11 cellular contexts compared by ENCODE assay signal in genomic region chr6:16135078-16135477, GRCh38. TPM values are rescaled to one million over a fixed set of nuclear protein-coding genes. Genes with fewer than 3 reads are reported as not detected.
DNase-seq lines count a peak whose midpoint lies in the region; ATAC-seq and TF ChIP-seq lines count a peak whose summit lies in the region.
"Had no signal": no experiment of that assay in that cellular context is flagged by ENCODE, and none has a peak within 500 bp of the region (broad histone marks: within the 10 kb centered on the region; RNA-seq: fewer than 3 reads in every experiment).

No MANE protein-coding gene starts in this region.

- H3K27me3 ChIP-seq in suprapubic skin (no peaks in the 10 kb centered on the region), upper lobe of right lung (no peaks in the 10 kb centered on the region)

- TF ChIP-seq CTCF in fibroblast of the aortic adventitia (IDR thresholded peaks at IDR 0.05; ENCODE audit: insufficient read depth, low read length) = no peak
- no peak for TF ChIP-seq CTCF in suprapubic skin (IDR thresholded peaks at IDR 0.05)
- no peak for TF ChIP-seq CTCF in upper lobe of right lung (IDR thresholded peaks at IDR 0.05)

- H3K4me3 Mint-ChIP-seq in activated T-cell treated with anti-CD3 and anti-CD28 coated beads, Interleukin-2, amount 50 U/mL, for 72 hours = peak overlapping the region; percentile 32 to 59
- peak overlapping the region; percentile 73 for H3K4me3 Mint-ChIP-seq in T-helper 17 cell

- DNase-seq in activated T-cell treated with anti-CD3 and anti-CD28 coated beads, Interleukin-2, amount 50 U/mL, for 72 hours = no peak
- no peak for DNase-seq in activated T-cell treated with anti-CD3 and anti-CD28 coated beads, Interleukin-2, amount 50 U/mL, for 48 hours
- DNase-seq in T-helper 17 cell = no peak
- peak; percentile 53 for DNase-seq in fibroblast of the aortic adventitia (ENCODE audit: low read depth)
- no peak for DNase-seq in suprapubic skin (ENCODE audit: low spot score in 2 of 2)
- DNase-seq in upper lobe of right lung = no peak
- DNase-seq: activated T-cell treated with anti-CD3 and anti-CD28 coated beads, Interleukin-2, amount 50 U/mL, for 1 hour; NCI-H1105 treated with DMSO at 0.1 percent for 48 hours had no signal

- intact Hi-C loops in upper lobe of right lung (cut with DNase I) = no loop called here

- H3K27ac Mint-ChIP-seq in activated T-cell treated with anti-CD3 and anti-CD28 coated beads, Interleukin-2, amount 50 U/mL, for 72 hours = peak overlapping the region; percentile 18
- peak overlapping the region; percentile 24 for H3K27ac Mint-ChIP-seq in T-helper 17 cell

- H3K9me3 ChIP-seq in T-helper 17 cell (ENCODE audit: control insufficient read depth, low read length, poor library complexity, severe bottlenecking) (no peaks in the 10 kb centered on the region), suprapubic skin (no peaks in the 10 kb centered on the region), upper lobe of right lung (no peaks in the 10 kb centered on the region)

- no peaks in the 10 kb centered on the region for H3K9me3 Mint-ChIP-seq in activated T-cell treated with anti-CD3 and anti-CD28 coated beads, Interleukin-2, amount 50 U/mL, for 72 hours

- H3K27ac ChIP-seq in suprapubic skin (peak overlapping the region; percentile 27), upper lobe of right lung (no peak overlapping the region)
- H3K27ac ChIP-seq: HL-60 had no signal

- ATAC-seq in activated T-cell treated with anti-CD3 and anti-CD28 coated beads, Interleukin-2, amount 50 U/mL, for 72 hours (replicated peaks in 1 of 2) = no peak
- ATAC-seq in T-helper 17 cell (no peak), GM19324 (IDR thresholded peaks at IDR 0.05; ENCODE audit: low FRiP score, unreplicated experiment) (no peak), HG03108 (IDR thresholded peaks at IDR 0.05; ENCODE audit: unreplicated experiment) (no peak), upper lobe of right lung (no peak)

- H3K4me3 ChIP-seq in fibroblast of the aortic adventitia (ENCODE audit: low read depth, low read length) (no peak overlapping the region), suprapubic skin (peak overlapping the region; percentile 15), upper lobe of right lung (no peak overlapping the region)

- H3K36me3 Mint-ChIP-seq in activated T-cell treated with anti-CD3 and anti-CD28 coated beads, Interleukin-2, amount 50 U/mL, for 72 hours (ENCODE audit: insufficient read depth in 2 of 2) = peaks cover 3 to 16% of the 10 kb centered on the region in 2 donors
- H3K36me3 Mint-ChIP-seq in T-helper 17 cell (ENCODE audit: low read depth) = peaks cover 5% of the 10 kb centered on the region

- H3K36me3 ChIP-seq in suprapubic skin (peaks cover 4% of the 10 kb centered on the region), upper lobe of right lung (peaks cover 5% of the 10 kb centered on the region)

- no peak for TF ChIP-seq EP300 in suprapubic skin (IDR thresholded peaks at IDR 0.05)

- H3K27me3 Mint-ChIP-seq in activated T-cell treated with anti-CD3 and anti-CD28 coated beads, Interleukin-2, amount 50 U/mL, for 72 hours (ENCODE audit: low read depth) = no peaks in the 10 kb centered on the region
- H3K27me3 Mint-ChIP-seq in T-helper 17 cell = no peaks in the 10 kb centered on the region

- no peak for TF ChIP-seq POLR2A in suprapubic skin (IDR thresholded peaks at IDR 0.05)

- peaks cover 82% of the 10 kb centered on the region for H3K4me1 Mint-ChIP-seq in activated T-cell treated with anti-CD3 and anti-CD28 coated beads, Interleukin-2, amount 50 U/mL, for 72 hours (ENCODE audit: low read depth)
- peaks cover 54% of the 10 kb centered on the region for H3K4me1 Mint-ChIP-seq in T-helper 17 cell

- peaks cover 91% of the 10 kb centered on the region for H3K4me1 ChIP-seq in suprapubic skin
- peaks cover 79% of the 10 kb centered on the region for H3K4me1 ChIP-seq in upper lobe of right lung

RNA-seq across cellular contexts. Expression of gene MYLIP, which starts 6.2 kb away (rescaled TPM):
- 10 to 100 TPM; 16.0 to 19.1 TPM for total RNA-seq in activated T-cell treated with anti-CD3 and anti-CD28 coated beads, Interleukin-2, amount 50 U/mL, for 72 hours
- 100 to 1,000 TPM; 191 to 229 TPM for total RNA-seq in T-helper 17 cell
- total RNA-seq in fibroblast of the aortic adventitia (ENCODE audit: low replicate concordance) = 12.2 and 36.1 TPM in 2 replicates
- total RNA-seq in suprapubic skin = 10 to 100 TPM; 25.9 to 53.0 (median 36.5) TPM
- total RNA-seq in upper lobe of right lung = 39.5 TPM
